In genomic region chr19:50556236-50557008, GRCh38 we compare ENCODE assay signal across 8 cellular contexts. TPM values are rescaled to one million over a fixed set of nuclear protein-coding genes. Genes with fewer than 3 reads are reported as not detected.
DNase-seq lines count a peak whose midpoint lies in the region; ATAC-seq, FAIRE-seq and TF ChIP-seq lines count a peak whose summit lies in the region.

No MANE protein-coding gene starts in this region.

- no peak for FAIRE-seq in bronchial epithelial cell (lab: Jason Lieb, UNC)

- CTCF ChIA-PET in activated B cell treated with CpG ODN at 0.5 μM for 24 hours (lab: Charles Lee), result interaction anchor here (0.6 to 2.1 kb wide), 8 partner anchors 16 to 228 kb away, joined by 3 to 6 read pairs (median 4); partner anchors contain the start of gene KCNC3

- peaks cover 57% of the 10 kb centered on the region for H3K27me3 Mint-ChIP-seq in activated B cell treated with CpG ODN at 0.5 μM for 24 hours

- peak; percentile 81 for ATAC-seq in activated B cell treated with CpG ODN at 0.5 μM for 24 hours (ENCODE audit: low read depth)
- no peak for ATAC-seq in GM21529 (IDR thresholded peaks at IDR 0.05; ENCODE audit: unreplicated experiment)
- ATAC-seq in GM21619 (IDR thresholded peaks at IDR 0.05; ENCODE audit: unreplicated experiment), result no peak

- no peaks in the 10 kb centered on the region for H3K9me3 Mint-ChIP-seq in activated B cell treated with CpG ODN at 0.5 μM for 24 hours

- peak overlapping the region; percentile 84 for H3K4me3 Mint-ChIP-seq in activated B cell treated with CpG ODN at 0.5 μM for 24 hours

- H3K4me3 ChIP-seq in GM12865 (ENCODE audit: low read depth, low read length) (peak overlapping the region; percentile 7; the same call in 1 of the 2 replicates), bronchial epithelial cell (ENCODE audit: low read depth, low read length) (no peak overlapping the region)

- peaks cover 11% of the 10 kb centered on the region for H3K4me1 Mint-ChIP-seq in activated B cell treated with CpG ODN at 0.5 μM for 24 hours

- no peak overlapping the region for H3K27ac Mint-ChIP-seq in activated B cell treated with CpG ODN at 0.5 μM for 24 hours

- peak; percentile 75 for DNase-seq in GM12865 (ENCODE audit: low read depth)
- peak; percentile 6 to 85 (median 71) for DNase-seq in NCI-H1417 (lab: John Stamatoyannopoulos, UW)
- peak; percentile 61 for DNase-seq in activated B cell treated with CpG ODN at 0.5 μM for 24 hours
- DNase-seq in bronchial epithelial cell (ENCODE audit: low read depth), result peak; percentile 3
- peak; percentile 95 for DNase-seq in islet precursor cell
- peak; percentile 59 to 86 (median 75) for DNase-seq in stimulated activated CD4-positive, alpha-beta T cell treated with anti-CD3 and anti-CD28 coated beads, Interleukin-12 subunit alpha, Interleukin-12 subunit beta, amount 100 ng/mL, for 48 hours (ENCODE audit: low read depth in 2 of 3, low spot score in 1 of 3)

- peak; percentile 76 for TF ChIP-seq CTCF in GM12865 (IDR thresholded peaks at IDR 0.05; ENCODE audit: insufficient read depth, low read depth, low read length, missing control alignments)
- TF ChIP-seq CTCF in activated B cell treated with CpG ODN at 0.5 μM for 24 hours (IDR thresholded peaks at IDR 0.05), result peak; percentile 71
- peak; percentile 66 for TF ChIP-seq CTCF in bronchial epithelial cell (IDR thresholded peaks at IDR 0.05; ENCODE audit: insufficient read depth, low read length, severe bottlenecking)

- H3K27me3 ChIP-seq in bronchial epithelial cell (ENCODE audit: control insufficient read depth, insufficient read depth, low read length), result peaks cover 3% of the 10 kb centered on the region

- H3K36me3 ChIP-seq in bronchial epithelial cell (ENCODE audit: control insufficient read depth, insufficient read depth, low read length), result no peaks in the 10 kb centered on the region

- intact Hi-C loops in activated B cell treated with CpG ODN at 0.5 μM for 24 hours (cut with micrococcal nuclease), result no loop called here

- no peaks in the 10 kb centered on the region for H3K36me3 Mint-ChIP-seq in activated B cell treated with CpG ODN at 0.5 μM for 24 hours (ENCODE audit: low read depth)

- POLR2A ChIA-PET in activated B cell treated with CpG ODN at 0.5 μM for 24 hours (lab: Charles Lee), result interaction anchor here (1.0 kb wide), 2 partner anchors 138 to 200 kb away, joined by 3 read pairs; no protein-coding TSS in a partner anchor

RNA-seq across cellular contexts. Expression of gene LRRC4B, which starts 11.8 kb away (rescaled TPM):
- total RNA-seq in activated B cell treated with CpG ODN at 0.5 μM for 24 hours (not detected in 2 replicates), bronchial epithelial cell (not detected in 2 replicates)

RNA-seq across cellular contexts. Expression of gene ASPDH, which starts 42.7 kb away (rescaled TPM):
- total RNA-seq in activated B cell treated with CpG ODN at 0.5 μM for 24 hours (not detected in 2 replicates), bronchial epithelial cell (not detected in 2 replicates)

RNA-seq across cellular contexts. Expression of gene JOSD2, which starts 45.4 kb away (rescaled TPM):
- total RNA-seq in activated B cell treated with CpG ODN at 0.5 μM for 24 hours, result 21.0 and 23.7 TPM in 2 replicates
- 10.5 and 29.3 TPM in 2 replicates for total RNA-seq in bronchial epithelial cell

Comparison
In these comparisons a context has a peak if more than half of its experiments do, and no peak if none do; other contexts are left out.
1. DNase-seq: peak in every context shown above with its lines; median percentile 95 in islet precursor cell; 75 in GM12865; 75 in stimulated activated CD4-positive, alpha-beta T cell treated with anti-CD3 and anti-CD28 coated beads, Interleukin-12 subunit alpha, Interleukin-12 subunit beta, amount 100 ng/mL, for 48 hours; 71 in NCI-H1417; 61 in activated B cell treated with CpG ODN at 0.5 μM for 24 hours; 3 in bronchial epithelial cell.